In the genomic region with DNA sequence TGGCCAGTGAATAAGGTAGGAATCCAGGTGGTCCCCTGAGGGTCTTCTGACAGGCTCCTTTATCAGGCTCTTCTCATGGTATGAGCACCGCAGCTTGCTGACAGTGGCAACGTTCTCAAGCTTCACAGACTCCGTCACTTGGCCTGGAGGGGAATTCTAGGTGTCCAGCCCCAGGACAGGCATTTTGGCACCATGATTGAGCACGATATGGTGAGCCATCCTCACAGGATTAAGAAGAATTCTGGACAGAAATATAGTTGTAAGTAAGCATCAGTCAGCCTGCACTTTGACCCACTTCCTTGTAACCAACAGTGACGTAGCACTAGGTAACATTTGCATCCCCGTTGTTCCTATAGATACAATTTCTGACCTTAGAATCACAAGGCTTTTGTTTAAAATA, we compare ENCODE assay signal across 28 cellular contexts.
"Had no signal": no experiment of that assay in that cellular context is flagged by ENCODE, and none has a peak within 500 bp of the region (broad histone marks: within the 10 kb centered on the region; RNA-seq: fewer than 3 reads in every experiment).

No MANE protein-coding gene starts in this region.

- H3K4me1 Mint-ChIP-seq: mesothelial cell of epicardium had no signal

- H3K4me3 ChIP-seq: colonic mucosa, esophagus squamous epithelium, gastrocnemius medialis, heart right ventricle, left lung, lower lobe of right lung, mucosa of descending colon had no signal

- H3K36me3 ChIP-seq: colonic mucosa, esophagus squamous epithelium had no signal

- ATAC-seq: effector memory CD8-positive, alpha-beta T cell; esophagus mucosa; gastrocnemius medialis; heart right ventricle; left cardiac atrium; left lung; left ventricle myocardium superior; lower lobe of right lung; mucosa of descending colon had no signal

- FAIRE-seq: endometrium, islet of Langerhans, keratinocyte had no signal

- H3K27me3 ChIP-seq: colonic mucosa had no signal

- H3K27ac Mint-ChIP-seq: dendritic cell treated with granulocyte-macrophage colony-stimulating factor and Interleukin-4, amounts not matched to agents 40 ng/mL and 50 ng/mL, for 4 days; effector memory CD8-positive, alpha-beta T cell; endodermal cell; mesothelial cell of epicardium; naive B cell had no signal

- H3K9me3 ChIP-seq: colonic mucosa, esophagus squamous epithelium, gastrocnemius medialis, heart right ventricle, left lung, lower lobe of right lung, mucosa of descending colon had no signal

- H3K4me3 Mint-ChIP-seq: dendritic cell treated with granulocyte-macrophage colony-stimulating factor and Interleukin-4, amounts not matched to agents 40 ng/mL and 50 ng/mL, for 4 days; effector memory CD8-positive, alpha-beta T cell; endodermal cell; mesothelial cell of epicardium had no signal

- DNase-seq: colonic mucosa; cortex of kidney; effector CD8-positive, alpha-beta T cell; effector memory CD8-positive, alpha-beta T cell; endodermal cell; erythroblast; esophagus squamous epithelium; foreskin fibroblast; foreskin melanocyte; gastrocnemius medialis; glutamatergic neuron; head of caudate nucleus; heart right ventricle; hippocampal formation; left cardiac atrium; left lung; left ventricle myocardium superior; lower lobe of right lung; mesenchymal stem cell; mucosa of descending colon; naive B cell had no signal

- H3K27ac ChIP-seq: colonic mucosa, epithelial cell of prostate, esophagus squamous epithelium, gastrocnemius medialis, heart right ventricle, left lung, lower lobe of right lung had no signal

- H3K9me3 Mint-ChIP-seq: dendritic cell treated with granulocyte-macrophage colony-stimulating factor and Interleukin-4, amounts not matched to agents 40 ng/mL and 50 ng/mL, for 4 days; effector memory CD8-positive, alpha-beta T cell; endodermal cell; mesothelial cell of epicardium had no signal

- H3K4me1 ChIP-seq: colonic mucosa, esophagus squamous epithelium, gastrocnemius medialis, left lung, lower lobe of right lung had no signal
